ENCODE assay signal across 16 cellular contexts in genomic region chr10:132542819-132543218, GRCh38.
"Had no signal": no experiment of that assay in that cellular context is flagged by ENCODE, and none has a peak within 500 bp of the region (broad histone marks: within the 10 kb centered on the region; RNA-seq: fewer than 3 reads in every experiment).

No MANE protein-coding gene starts in this region.

- H3K27me3 ChIP-seq: body of pancreas, colonic mucosa, hepatocyte, neutrophil had no signal

- DNase-seq: activated CD4-positive, alpha-beta T cell treated with anti-CD3 and anti-CD28 coated beads, Interleukin-2, amount 50 U/mL, for 4 hours; activated T-cell treated with anti-CD3 and anti-CD28 coated beads for 4 hours; amygdala; colonic mucosa; stimulated activated CD4-positive, alpha-beta T cell treated with anti-CD3 and anti-CD28 coated beads, Interleukin-4, amount 100 ng/mL, for 4 hours; stimulated activated CD8-positive, alpha-beta memory T cell treated with anti-CD3 and anti-CD28 coated beads, Interleukin-4, amount 100 ng/mL, for 48 hours; stimulated activated naive CD8-positive, alpha-beta T cell treated with anti-CD3 and anti-CD28 coated beads, Interleukin-15, Interleukin-2, amounts not matched to agents 100 U/mL and 50 U/mL, for 24 hours; trophoblast cell had no signal

- H3K27ac Mint-ChIP-seq: activated naive CD4-positive, alpha-beta T cell treated with anti-CD3 and anti-CD28 coated beads, Interleukin-2, amount 50 U/mL, for 24 hours; WTC11 had no signal

- ATAC-seq: body of pancreas; esophagus mucosa; left lobe of liver; stimulated activated naive CD8-positive, alpha-beta T cell treated with anti-CD3 and anti-CD28 coated beads, Interleukin-15, Interleukin-2, amounts not matched to agents 100 U/mL and 50 U/mL, for 24 hours; WTC11 had no signal

- H3K27me3 Mint-ChIP-seq: activated naive CD4-positive, alpha-beta T cell treated with anti-CD3 and anti-CD28 coated beads, Interleukin-2, amount 50 U/mL, for 24 hours had no signal

- H3K4me3 ChIP-seq: body of pancreas, colonic mucosa, hepatocyte, skin epidermis had no signal

- H3K9me3 Mint-ChIP-seq: activated naive CD4-positive, alpha-beta T cell treated with anti-CD3 and anti-CD28 coated beads, Interleukin-2, amount 50 U/mL, for 24 hours; WTC11 had no signal

- H3K36me3 Mint-ChIP-seq: WTC11 had no signal

- H3K9me3 ChIP-seq: body of pancreas, colonic mucosa, neutrophil had no signal

- H3K4me2 ChIP-seq: hepatocyte had no signal

- H3K36me3 ChIP-seq: colonic mucosa, neutrophil had no signal

- H3K27ac ChIP-seq: body of pancreas, colonic mucosa, hepatocyte, neutrophil, skin epidermis had no signal

- H2AFZ ChIP-seq: hepatocyte had no signal

- H3K4me3 Mint-ChIP-seq: activated naive CD4-positive, alpha-beta T cell treated with anti-CD3 and anti-CD28 coated beads, Interleukin-2, amount 50 U/mL, for 24 hours; WTC11 had no signal
